1 cellular context compared by ENCODE assay signal in the genomic region with DNA sequence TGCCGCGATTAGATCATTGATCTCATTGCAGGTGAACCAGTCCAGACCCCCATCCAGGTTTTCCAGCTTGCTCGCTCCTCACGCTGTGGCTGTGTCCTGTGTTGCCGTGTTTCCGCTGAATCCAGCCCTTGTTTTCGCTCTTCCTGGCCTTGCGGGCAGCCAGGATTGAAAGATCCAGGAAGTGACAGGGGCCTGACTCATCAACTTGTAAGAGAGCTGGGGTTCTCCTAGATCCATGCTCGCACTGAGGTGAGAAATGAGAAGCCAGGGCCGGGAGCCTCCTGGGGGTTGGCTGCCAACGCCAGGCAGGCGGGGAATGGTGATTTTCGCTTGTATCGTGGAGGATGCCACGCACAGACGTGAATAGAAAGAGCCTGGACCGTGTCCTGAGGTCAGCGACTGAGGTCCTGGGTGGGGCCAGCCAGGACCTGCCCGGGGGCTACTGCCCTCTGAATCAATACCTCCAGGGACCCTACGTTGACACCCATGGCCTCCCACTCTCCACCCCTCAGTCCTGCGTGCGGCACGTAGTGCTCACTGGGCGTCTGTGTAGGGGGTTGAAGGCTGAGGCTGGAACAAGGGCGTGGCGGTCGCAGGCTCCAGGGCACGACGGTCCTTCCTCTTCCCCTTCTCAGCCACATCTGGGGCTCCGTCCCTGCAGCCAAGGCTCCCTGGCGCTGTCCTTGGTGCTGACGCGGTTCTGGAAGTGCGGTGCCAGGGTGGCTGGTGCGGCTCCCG.
TF ChIP-seq lines count a peak whose summit lies in the region.

No MANE protein-coding gene starts in this region.

TF ChIP-seq in HepG2, 621 proteins besides CTCF, POLR2A, EP300 and RAD21 (continued from another document and continues in another):
- TF ChIP-seq, protein P1, sequence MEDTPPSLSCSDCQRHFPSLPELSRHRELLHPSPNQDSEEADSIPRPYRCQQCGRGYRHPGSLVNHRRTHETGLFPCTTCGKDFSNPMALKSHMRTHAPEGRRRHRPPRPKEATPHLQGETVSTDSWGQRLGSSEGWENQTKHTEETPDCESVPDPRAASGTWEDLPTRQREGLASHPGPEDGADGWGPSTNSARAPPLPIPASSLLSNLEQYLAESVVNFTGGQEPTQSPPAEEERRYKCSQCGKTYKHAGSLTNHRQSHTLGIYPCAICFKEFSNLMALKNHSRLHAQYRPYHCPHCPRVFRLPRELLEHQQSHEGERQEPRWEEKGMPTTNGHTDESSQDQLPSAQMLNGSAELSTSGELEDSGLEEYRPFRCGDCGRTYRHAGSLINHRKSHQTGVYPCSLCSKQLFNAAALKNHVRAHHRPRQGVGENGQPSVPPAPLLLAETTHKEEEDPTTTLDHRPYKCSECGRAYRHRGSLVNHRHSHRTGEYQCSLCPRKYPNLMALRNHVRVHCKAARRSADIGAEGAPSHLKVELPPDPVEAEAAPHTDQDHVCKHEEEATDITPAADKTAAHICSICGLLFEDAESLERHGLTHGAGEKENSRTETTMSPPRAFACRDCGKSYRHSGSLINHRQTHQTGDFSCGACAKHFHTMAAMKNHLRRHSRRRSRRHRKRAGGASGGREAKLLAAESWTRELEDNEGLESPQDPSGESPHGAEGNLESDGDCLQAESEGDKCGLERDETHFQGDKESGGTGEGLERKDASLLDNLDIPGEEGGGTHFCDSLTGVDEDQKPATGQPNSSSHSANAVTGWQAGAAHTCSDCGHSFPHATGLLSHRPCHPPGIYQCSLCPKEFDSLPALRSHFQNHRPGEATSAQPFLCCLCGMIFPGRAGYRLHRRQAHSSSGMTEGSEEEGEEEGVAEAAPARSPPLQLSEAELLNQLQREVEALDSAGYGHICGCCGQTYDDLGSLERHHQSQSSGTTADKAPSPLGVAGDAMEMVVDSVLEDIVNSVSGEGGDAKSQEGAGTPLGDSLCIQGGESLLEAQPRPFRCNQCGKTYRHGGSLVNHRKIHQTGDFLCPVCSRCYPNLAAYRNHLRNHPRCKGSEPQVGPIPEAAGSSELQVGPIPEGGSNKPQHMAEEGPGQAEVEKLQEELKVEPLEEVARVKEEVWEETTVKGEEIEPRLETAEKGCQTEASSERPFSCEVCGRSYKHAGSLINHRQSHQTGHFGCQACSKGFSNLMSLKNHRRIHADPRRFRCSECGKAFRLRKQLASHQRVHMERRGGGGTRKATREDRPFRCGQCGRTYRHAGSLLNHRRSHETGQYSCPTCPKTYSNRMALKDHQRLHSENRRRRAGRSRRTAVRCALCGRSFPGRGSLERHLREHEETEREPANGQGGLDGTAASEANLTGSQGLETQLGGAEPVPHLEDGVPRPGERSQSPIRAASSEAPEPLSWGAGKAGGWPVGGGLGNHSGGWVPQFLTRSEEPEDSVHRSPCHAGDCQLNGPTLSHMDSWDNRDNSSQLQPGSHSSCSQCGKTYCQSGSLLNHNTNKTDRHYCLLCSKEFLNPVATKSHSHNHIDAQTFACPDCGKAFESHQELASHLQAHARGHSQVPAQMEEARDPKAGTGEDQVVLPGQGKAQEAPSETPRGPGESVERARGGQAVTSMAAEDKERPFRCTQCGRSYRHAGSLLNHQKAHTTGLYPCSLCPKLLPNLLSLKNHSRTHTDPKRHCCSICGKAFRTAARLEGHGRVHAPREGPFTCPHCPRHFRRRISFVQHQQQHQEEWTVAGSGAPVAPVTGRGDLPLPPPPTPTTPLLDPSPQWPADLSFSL (CRISPR knock-in tag; IDR thresholded peaks at IDR 0.05) = peak; percentile 66
- no peak; the same call in 1 of the 2 replicates for TF ChIP-seq KDM5A (IDR thresholded peaks at IDR 0.05; ENCODE audit: borderline replicate concordance, low read length)
- TF ChIP-seq ZNF232 (CRISPR knock-in tag; IDR thresholded peaks at IDR 0.05; ENCODE audit: borderline replicate concordance) = peak; percentile 98
- TF ChIP-seq ZNF761 (CRISPR knock-in tag; conservative IDR thresholded peaks at IDR 0.05) = 0 out of 2 replicates have a peak, but pooled peaks have one; percentile 82
- peak; percentile 96; the same call in 1 of the 2 replicates for TF ChIP-seq ZNF367 (CRISPR knock-in tag; IDR thresholded peaks at IDR 0.05; ENCODE audit: borderline replicate concordance)
- TF ChIP-seq NKX3-1 (CRISPR knock-in tag; IDR thresholded peaks at IDR 0.05) = peak; percentile 99
- peak; percentile 58; the same call in 1 of the 2 replicates for TF ChIP-seq ZNF720 (CRISPR knock-in tag; IDR thresholded peaks at IDR 0.05)
- no peak for TF ChIP-seq TCF12 (IDR thresholded peaks at IDR 0.05)
- peak; percentile 88 for TF ChIP-seq TCF12 (CRISPR knock-in tag; IDR thresholded peaks at IDR 0.05)
- TF ChIP-seq ZBTB7A (CRISPR knock-in tag; IDR thresholded peaks at IDR 0.05) = peak; percentile 78
- TF ChIP-seq, protein P2, sequence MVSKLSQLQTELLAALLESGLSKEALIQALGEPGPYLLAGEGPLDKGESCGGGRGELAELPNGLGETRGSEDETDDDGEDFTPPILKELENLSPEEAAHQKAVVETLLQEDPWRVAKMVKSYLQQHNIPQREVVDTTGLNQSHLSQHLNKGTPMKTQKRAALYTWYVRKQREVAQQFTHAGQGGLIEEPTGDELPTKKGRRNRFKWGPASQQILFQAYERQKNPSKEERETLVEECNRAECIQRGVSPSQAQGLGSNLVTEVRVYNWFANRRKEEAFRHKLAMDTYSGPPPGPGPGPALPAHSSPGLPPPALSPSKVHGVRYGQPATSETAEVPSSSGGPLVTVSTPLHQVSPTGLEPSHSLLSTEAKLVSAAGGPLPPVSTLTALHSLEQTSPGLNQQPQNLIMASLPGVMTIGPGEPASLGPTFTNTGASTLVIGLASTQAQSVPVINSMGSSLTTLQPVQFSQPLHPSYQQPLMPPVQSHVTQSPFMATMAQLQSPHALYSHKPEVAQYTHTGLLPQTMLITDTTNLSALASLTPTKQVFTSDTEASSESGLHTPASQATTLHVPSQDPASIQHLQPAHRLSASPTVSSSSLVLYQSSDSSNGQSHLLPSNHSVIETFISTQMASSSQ (IDR thresholded peaks at IDR 0.05; ENCODE audit: low read depth) = peak; percentile 62
- TF ChIP-seq, protein P2 (CRISPR knock-in tag; IDR thresholded peaks at IDR 0.05; ENCODE audit: borderline replicate concordance) = peak; percentile 66
- TF ChIP-seq KMT2B (CRISPR knock-in tag; IDR thresholded peaks at IDR 0.05) = peak; percentile 82; the same call in 1 of the 2 replicates
- TF ChIP-seq GABPB1 (CRISPR knock-in tag; IDR thresholded peaks at IDR 0.05) = peak; percentile 85
- TF ChIP-seq, protein P3, sequence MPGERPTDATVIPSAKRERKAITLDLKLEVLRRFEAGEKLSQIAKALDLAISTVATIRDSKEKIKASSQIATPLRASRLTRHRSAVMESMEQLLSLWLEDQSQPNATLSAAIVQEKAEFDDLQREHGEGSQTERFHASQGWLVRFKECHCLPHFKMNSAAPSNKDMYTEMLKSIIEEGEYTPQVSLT (CRISPR knock-in tag; IDR thresholded peaks at IDR 0.05; ENCODE audit: borderline replicate concordance, low read depth) = no peak; the same call in 1 of the 2 replicates
- peak; percentile 66; the same call in 1 of the 2 replicates for TF ChIP-seq POLR2AphosphoS5 (IDR thresholded peaks at IDR 0.05; ENCODE audit: low read depth, low read length)
- TF ChIP-seq MYC (CRISPR knock-in tag; IDR thresholded peaks at IDR 0.05; ENCODE audit: borderline replicate concordance) = peak; percentile 46; the same call in 1 of the 2 replicates
- peak; percentile 62 for TF ChIP-seq ZFX (CRISPR knock-in tag; IDR thresholded peaks at IDR 0.05; ENCODE audit: low read depth)
- peak; percentile 87 for TF ChIP-seq MYNN (CRISPR knock-in tag; IDR thresholded peaks at IDR 0.05; ENCODE audit: low read depth)
- TF ChIP-seq KMT2A (CRISPR knock-in tag; IDR thresholded peaks at IDR 0.05) = peak; percentile 80
- peak; percentile 60 for TF ChIP-seq RFXANK (CRISPR knock-in tag; IDR thresholded peaks at IDR 0.05)
- TF ChIP-seq ZBTB3 (CRISPR knock-in tag; IDR thresholded peaks at IDR 0.05; ENCODE audit: borderline replicate concordance, low read depth) = no peak
- no peak for TF ChIP-seq TCF7 (IDR thresholded peaks at IDR 0.05; ENCODE audit: low read depth)
- peak; percentile 86 for TF ChIP-seq HDAC1 (CRISPR knock-in tag; IDR thresholded peaks at IDR 0.05)
- no peak for TF ChIP-seq MBNL3 (CRISPR knock-in tag; conservative IDR thresholded peaks at IDR 0.05)
- TF ChIP-seq CENPT (CRISPR knock-in tag; IDR thresholded peaks at IDR 0.05; ENCODE audit: low read depth) = peak; percentile 89
- TF ChIP-seq, protein P4, sequence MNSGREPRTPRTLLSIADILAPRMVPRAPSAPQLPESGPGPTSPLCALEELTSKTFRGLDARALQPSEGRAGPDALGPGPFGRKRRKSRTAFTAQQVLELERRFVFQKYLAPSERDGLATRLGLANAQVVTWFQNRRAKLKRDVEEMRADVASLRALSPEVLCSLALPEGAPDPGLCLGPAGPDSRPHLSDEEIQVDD (CRISPR knock-in tag; IDR thresholded peaks at IDR 0.05; ENCODE audit: borderline replicate concordance) = peak; percentile 70
- TF ChIP-seq, protein P5, sequence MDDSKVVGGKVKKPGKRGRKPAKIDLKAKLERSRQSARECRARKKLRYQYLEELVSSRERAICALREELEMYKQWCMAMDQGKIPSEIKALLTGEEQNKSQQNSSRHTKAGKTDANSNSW (CRISPR knock-in tag; IDR thresholded peaks at IDR 0.05; ENCODE audit: borderline replicate concordance) = 0 out of 2 replicates have a peak, but pooled peaks have one; percentile 74
- TF ChIP-seq NFATC3 (CRISPR knock-in tag; IDR thresholded peaks at IDR 0.05) = peak; percentile 71
- TF ChIP-seq RCOR2 (CRISPR knock-in tag; IDR thresholded peaks at IDR 0.05) = peak; percentile 92
- peak; percentile 100 for TF ChIP-seq ZNF709 (CRISPR knock-in tag; IDR thresholded peaks at IDR 0.05)
- peak; percentile 76; the same call in 1 of the 2 replicates for TF ChIP-seq PHF20 (CRISPR knock-in tag; IDR thresholded peaks at IDR 0.05)
- 0 out of 2 replicates have a peak, but pooled peaks have one; percentile 16 for TF ChIP-seq ZNF224 (CRISPR knock-in tag; IDR thresholded peaks at IDR 0.05)
- peak; percentile 58 to 96; a peak in 2 of 4 replicates for TF ChIP-seq KLF16 (CRISPR knock-in tag; IDR thresholded peaks at IDR 0.05)
- TF ChIP-seq, protein P6, sequence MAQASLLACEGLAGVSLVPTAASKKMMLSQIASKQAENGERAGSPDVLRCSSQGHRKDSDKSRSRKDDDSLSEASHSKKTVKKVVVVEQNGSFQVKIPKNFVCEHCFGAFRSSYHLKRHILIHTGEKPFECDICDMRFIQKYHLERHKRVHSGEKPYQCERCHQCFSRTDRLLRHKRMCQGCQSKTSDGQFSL (CRISPR knock-in tag; IDR thresholded peaks at IDR 0.05) = peak; percentile 57; the same call in 1 of the 2 replicates
- TF ChIP-seq, protein P7, sequence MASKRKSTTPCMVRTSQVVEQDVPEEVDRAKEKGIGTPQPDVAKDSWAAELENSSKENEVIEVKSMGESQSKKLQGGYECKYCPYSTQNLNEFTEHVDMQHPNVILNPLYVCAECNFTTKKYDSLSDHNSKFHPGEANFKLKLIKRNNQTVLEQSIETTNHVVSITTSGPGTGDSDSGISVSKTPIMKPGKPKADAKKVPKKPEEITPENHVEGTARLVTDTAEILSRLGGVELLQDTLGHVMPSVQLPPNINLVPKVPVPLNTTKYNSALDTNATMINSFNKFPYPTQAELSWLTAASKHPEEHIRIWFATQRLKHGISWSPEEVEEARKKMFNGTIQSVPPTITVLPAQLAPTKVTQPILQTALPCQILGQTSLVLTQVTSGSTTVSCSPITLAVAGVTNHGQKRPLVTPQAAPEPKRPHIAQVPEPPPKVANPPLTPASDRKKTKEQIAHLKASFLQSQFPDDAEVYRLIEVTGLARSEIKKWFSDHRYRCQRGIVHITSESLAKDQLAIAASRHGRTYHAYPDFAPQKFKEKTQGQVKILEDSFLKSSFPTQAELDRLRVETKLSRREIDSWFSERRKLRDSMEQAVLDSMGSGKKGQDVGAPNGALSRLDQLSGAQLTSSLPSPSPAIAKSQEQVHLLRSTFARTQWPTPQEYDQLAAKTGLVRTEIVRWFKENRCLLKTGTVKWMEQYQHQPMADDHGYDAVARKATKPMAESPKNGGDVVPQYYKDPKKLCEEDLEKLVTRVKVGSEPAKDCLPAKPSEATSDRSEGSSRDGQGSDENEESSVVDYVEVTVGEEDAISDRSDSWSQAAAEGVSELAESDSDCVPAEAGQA (IDR thresholded peaks at IDR 0.05; ENCODE audit: low read depth) = 0 out of 2 replicates have a peak, but pooled peaks have one; percentile 9
- TF ChIP-seq, protein P7 (CRISPR knock-in tag; IDR thresholded peaks at IDR 0.05; ENCODE audit: borderline replicate concordance) = peak; percentile 95; the same call in 1 of the 2 replicates
- TF ChIP-seq SSRP1 (CRISPR knock-in tag; IDR thresholded peaks at IDR 0.05) = no peak; the same call in 1 of the 2 replicates
- TF ChIP-seq, protein P8, sequence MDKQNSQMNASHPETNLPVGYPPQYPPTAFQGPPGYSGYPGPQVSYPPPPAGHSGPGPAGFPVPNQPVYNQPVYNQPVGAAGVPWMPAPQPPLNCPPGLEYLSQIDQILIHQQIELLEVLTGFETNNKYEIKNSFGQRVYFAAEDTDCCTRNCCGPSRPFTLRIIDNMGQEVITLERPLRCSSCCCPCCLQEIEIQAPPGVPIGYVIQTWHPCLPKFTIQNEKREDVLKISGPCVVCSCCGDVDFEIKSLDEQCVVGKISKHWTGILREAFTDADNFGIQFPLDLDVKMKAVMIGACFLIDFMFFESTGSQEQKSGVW (CRISPR knock-in tag; IDR thresholded peaks at IDR 0.05; ENCODE audit: borderline replicate concordance) = 0 out of 2 replicates have a peak, but pooled peaks have one; percentile 82
